In the genomic region with DNA sequence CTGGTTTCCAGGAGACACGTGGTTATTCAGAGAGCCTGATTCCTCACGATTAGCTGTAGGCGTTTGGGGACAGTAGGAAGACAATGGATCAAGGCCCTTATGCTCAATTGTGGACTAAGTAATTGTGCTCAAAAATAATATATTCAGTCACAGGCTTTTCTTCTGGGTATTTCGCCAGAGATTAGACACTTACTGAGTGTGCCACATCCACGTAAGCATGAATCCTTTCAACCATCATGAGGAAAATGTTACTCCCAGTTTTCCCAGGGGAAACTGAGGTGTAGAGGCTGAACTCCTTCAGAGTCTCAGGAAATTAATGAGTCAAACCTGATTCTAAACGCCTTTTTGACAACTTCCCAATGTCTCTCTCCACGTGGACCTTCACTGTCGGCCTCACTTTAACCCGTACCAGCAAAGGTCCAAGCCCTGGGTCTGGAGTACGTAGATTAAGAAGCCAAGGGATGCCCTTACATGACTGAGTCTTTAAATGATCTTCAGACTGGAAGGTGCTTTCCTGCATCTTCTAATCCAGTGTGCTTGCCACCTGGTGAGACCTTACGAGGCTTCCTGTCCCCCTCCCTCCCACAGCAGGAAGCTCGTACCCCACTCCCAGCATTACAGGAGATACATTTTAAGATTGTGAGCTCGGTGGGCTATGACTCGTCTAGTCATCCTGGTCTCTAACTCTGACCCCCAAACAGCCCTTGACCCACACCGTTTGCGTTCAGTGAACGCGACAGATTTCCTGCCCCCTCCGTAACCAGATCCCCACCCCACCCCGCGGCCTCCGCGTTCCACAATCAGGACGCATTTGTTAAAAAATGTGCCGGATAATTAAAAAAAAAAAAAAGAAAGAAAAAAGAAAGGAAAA, we compare ENCODE assay signal across 8 cellular contexts. TPM values are rescaled to one million over a fixed set of nuclear protein-coding genes. Genes with fewer than 3 reads are reported as not detected.
A peak's percentile ranks its signal among the peaks of the same experiment; 100 is the strongest.
DNase-seq lines count a peak whose midpoint lies in the region; ATAC-seq and TF ChIP-seq lines count a peak whose summit lies in the region.

No MANE protein-coding gene starts in this region.

- H3K9me3 ChIP-seq in breast epithelium (no peaks in the 10 kb centered on the region), lung (ENCODE audit: control insufficient read depth in 2 of 2, insufficient read depth in 1 of 2, low read length in 1 of 2) (no peaks in the 10 kb centered on the region), stomach (no peaks in the 10 kb centered on the region)

- TF ChIP-seq CTCF in breast epithelium (IDR thresholded peaks at IDR 0.05) (no peak), lung (IDR thresholded peaks at IDR 0.05; ENCODE audit: control extremely low read depth, extremely low read depth) (no peak), stomach (IDR thresholded peaks at IDR 0.05) (no peak)

- intact Hi-C loops in breast epithelium (cut with DNase I; ENCODE audit: low total_unique reads) = no loop called here
- intact Hi-C loops in stomach (cut with DNase I; ENCODE audit: low total_unique reads) = no loop called here

- H3K36me3 ChIP-seq in breast epithelium (no peaks in the 10 kb centered on the region), lung (ENCODE audit: control insufficient read depth in 2 of 2, insufficient read depth in 2 of 2, low read length in 2 of 2) (peaks cover 0 to 3% of the 10 kb centered on the region in 2 donors), stomach (peaks cover 0 to 3% (median 2%) of the 10 kb centered on the region in 4 donors)

- WGBS in lung, 2 donors = 8 to 12% methylated on average over 25 of the region's 25 CpGs
- 3 to 5% (median 3%) methylated on average over 23 to 25 of the region's 25 CpGs for WGBS in stomach, 5 donors

- H3K27ac ChIP-seq in breast epithelium = peak overlapping the region; percentile 94 to 98
- peak overlapping the region; percentile 97 to 99 for H3K27ac ChIP-seq in lung (ENCODE audit: low read depth in 1 of 2, low read length in 1 of 2)
- peak overlapping the region; percentile 91 to 97 (median 96) for H3K27ac ChIP-seq in stomach

- no peak for TF ChIP-seq POLR2A in breast epithelium (IDR thresholded peaks at IDR 0.05)
- TF ChIP-seq POLR2A in stomach (IDR thresholded peaks at IDR 0.05) = no peak

- DNase-seq in NCI-H2107 treated with DMSO at 0.1 percent for 48 hours (lab: John Stamatoyannopoulos, UW; ENCODE audit: unreplicated experiment) (peak; percentile 4), NCI-H2107 (lab: John Stamatoyannopoulos, UW) (no peak), T follicular helper cell (ENCODE audit: low read depth) (peak; percentile 20), breast epithelium (ENCODE audit: low spot score in 2 of 2) (no peak), lung (ENCODE audit: low spot score) (no peak), stomach (no peak), NCI-H345 (lab: John Stamatoyannopoulos, UW) (no peak), mucosa of gallbladder (ENCODE audit: low spot score) (no peak)

- H3K4me3 ChIP-seq in breast epithelium (peak overlapping the region; percentile 80 to 92 (median 88)), lung (peak overlapping the region; percentile 82), stomach (peak overlapping the region; percentile 78 to 96 (median 90))

- H3K4me1 ChIP-seq in breast epithelium = peaks cover 0 to 29% of the 10 kb centered on the region in 2 donors
- H3K4me1 ChIP-seq in lung (ENCODE audit: control insufficient read depth in 2 of 2, insufficient read depth in 2 of 2, low read length in 2 of 2) = peaks cover 12 to 21% of the 10 kb centered on the region in 2 donors
- peaks cover 48 to 63% (median 61%) of the 10 kb centered on the region in 4 donors for H3K4me1 ChIP-seq in stomach

- no peaks in the 10 kb centered on the region for H3K27me3 ChIP-seq in breast epithelium
- no peaks in the 10 kb centered on the region for H3K27me3 ChIP-seq in lung (ENCODE audit: control insufficient read depth, insufficient read depth)
- no peaks in the 10 kb centered on the region for H3K27me3 ChIP-seq in stomach

- no peak for TF ChIP-seq EP300 in stomach (IDR thresholded peaks at IDR 0.05)

- ATAC-seq in lung (ENCODE audit: insufficient read depth, low FRiP score) = no peak

RNA-seq across cellular contexts. Expression of gene PKM, which starts 1.7 kb away (rescaled TPM):
- total RNA-seq in breast epithelium (100 to 1,000 TPM; 212 to 476 (median 367) TPM), lung (100 to 1,000 TPM; 298 to 711 TPM), stomach (100 to 1,000 TPM in 4 of 5 donors, 10 to 100 TPM in 1; 79.9 to 452 (median 274) TPM), mucosa of gallbladder (780 TPM)
- polyA plus RNA-seq in lung (100 to 1,000 TPM; 235 to 867 TPM), stomach (100 to 1,000 TPM; 150 to 332 (median 271) TPM)

RNA-seq across cellular contexts. Expression of gene GRAMD2A, which starts 31.7 kb away (rescaled TPM):
- total RNA-seq in breast epithelium (10 to 100 TPM in 2 of 3 donors, under 1 TPM in 1; 0.16 to 52.5 (median 18.7) TPM), lung (10 to 100 TPM in 1 of 2 donors, 1 to 10 TPM in 1; 4.0 to 25.2 TPM), stomach (under 1 TPM in 2 of 5 donors, not detected in 3; 0.29 to 0.92 TPM), mucosa of gallbladder (0.55 TPM)
- polyA plus RNA-seq in lung (10 to 100 TPM in 1 of 2 donors, 1 to 10 TPM in 1; 8.4 to 13.0 TPM), stomach (under 1 TPM in 2 of 3 donors, not detected in 1; 0.37 to 0.80 TPM)

RNA-seq across cellular contexts. Expression of gene PARP6, which starts 43.0 kb away (rescaled TPM):
- total RNA-seq in breast epithelium (10 to 100 TPM; 63.9 to 90.4 (median 65.8) TPM), lung (10 to 100 TPM; 55.3 to 73.9 TPM), stomach (100 to 1,000 TPM in 1 of 5 donors, 10 to 100 TPM in 4; 29.6 to 101 (median 58.4) TPM), mucosa of gallbladder (71.3 TPM)
- polyA plus RNA-seq in lung (10 to 100 TPM; 33.7 to 64.5 TPM), stomach (10 to 100 TPM; 60.5 to 73.4 (median 66.7) TPM)

Comparison
In these comparisons a context has a peak if more than half of its experiments do, and no peak if none do; other contexts are left out.
1. DNase-seq: peak in NCI-H2107 treated with DMSO at 0.1 percent for 48 hours (single experiment) and T follicular helper cell (single experiment); none in NCI-H2107 (single experiment), breast epithelium (0 of 2), lung (single experiment), stomach (single experiment), NCI-H345 (single experiment) and mucosa of gallbladder (single experiment).
2. Peak in every context shown above with its lines, with median percentiles within 50 percentile points of each other: H3K27ac ChIP-seq and H3K4me3 ChIP-seq.